Comparison of ENCODE assay signal across 22 cellular contexts in the genomic region with DNA sequence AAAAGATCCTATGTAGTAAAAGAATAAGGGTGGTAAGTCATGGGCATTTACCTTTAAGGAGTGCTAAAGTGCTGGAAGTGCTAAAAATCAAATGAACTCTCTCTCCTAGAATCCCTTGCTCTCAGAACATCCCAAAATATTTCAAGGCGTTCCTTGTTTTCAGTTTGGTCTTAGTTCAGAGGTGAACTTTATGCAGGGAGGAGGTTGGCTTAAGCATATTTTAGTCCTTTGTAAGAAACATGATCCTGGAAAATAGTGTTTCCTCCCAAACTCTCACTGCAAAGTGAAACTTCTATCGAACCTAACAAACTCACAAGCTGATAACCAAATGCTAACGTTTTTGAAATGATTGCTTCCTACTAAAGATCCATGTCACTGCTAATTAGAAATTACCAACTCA.
A peak's percentile ranks its signal among the peaks of the same experiment; 100 is the strongest.
DNase-seq lines count a peak whose midpoint lies in the region; ATAC-seq, FAIRE-seq and TF ChIP-seq lines count a peak whose summit lies in the region.
"Had no signal": no experiment of that assay in that cellular context is flagged by ENCODE, and none has a peak within 500 bp of the region (broad histone marks: within the 10 kb centered on the region; RNA-seq: fewer than 3 reads in every experiment).

No MANE protein-coding gene starts in this region.

- intact Hi-C loops in left cardiac atrium (cut with DNase I) (no loop called here), heart right ventricle (cut with DNase I) (no loop called here), pancreas (cut with DNase I) (no loop called here)

- no peaks in the 10 kb centered on the region for H3K36me3 ChIP-seq in heart right ventricle
- no peaks in the 10 kb centered on the region for H3K36me3 ChIP-seq in pancreas
- no peaks in the 10 kb centered on the region for H3K36me3 ChIP-seq in HAP-1 (replicated peaks)
- no peaks in the 10 kb centered on the region for H3K36me3 ChIP-seq in effector memory CD4-positive, alpha-beta T cell (ENCODE audit: control insufficient read depth, insufficient read depth, low read length)

- DNase-seq in left cardiac atrium (no peak), heart right ventricle (no peak), fibroblast of peridontal ligament (ENCODE audit: extremely low read depth) (peak; percentile 52), pancreas (no peak), NCI-H1105 (lab: John Stamatoyannopoulos, UW) (no peak), HAP-1 (ENCODE audit: low spot score in 2 of 2) (no peak), GDM1 (lab: John Stamatoyannopoulos, UW) (no peak)
- no peak for DNase-seq in effector memory CD4-positive, alpha-beta T cell
- DNase-seq: CD4-positive, alpha-beta T cell; DMS53; EL; GOT3; NCI-H187; NCI-H2107; NCI-H226; NCI-H524; RPMI8226; SHP77 treated with DMSO at 0.1 percent for 48 hours had no signal

- in situ Hi-C loops in HAP-1 (cut with MboI; ENCODE audit: low sequenced_read_pairs): no loop called here

- ATAC-seq in left cardiac atrium: peak; percentile 25 to 38
- ATAC-seq in heart right ventricle: no peak
- peak in 3 of 4 donors; percentile 2 to 8 (median 5) for ATAC-seq in pancreas
- ATAC-seq: K562 had no signal

- FAIRE-seq in pancreas (lab: Jason Lieb, UNC): no peak
- FAIRE-seq: GM12891, GM18507, K562 had no signal

- H3K9me3 ChIP-seq in heart right ventricle: peaks cover 0 to 10% (median 0%) of the 10 kb centered on the region in 11 donors
- H3K9me3 ChIP-seq in pancreas: no peaks in the 10 kb centered on the region
- H3K9me3 ChIP-seq in HAP-1: peaks cover 7% of the 10 kb centered on the region; the same call in 1 of the 2 replicates
- no peaks in the 10 kb centered on the region for H3K9me3 ChIP-seq in effector memory CD4-positive, alpha-beta T cell (ENCODE audit: control insufficient read depth, low read length)

- H3K27me3 ChIP-seq in heart right ventricle: no peaks in the 10 kb centered on the region
- no peaks in the 10 kb centered on the region for H3K27me3 ChIP-seq in pancreas
- H3K27me3 ChIP-seq in HAP-1 (ENCODE audit: low read depth): no peaks in the 10 kb centered on the region
- no peaks in the 10 kb centered on the region for H3K27me3 ChIP-seq in effector memory CD4-positive, alpha-beta T cell (replicated peaks; ENCODE audit: control insufficient read depth, insufficient read depth, low read length, poor library complexity, severe bottlenecking)

- TF ChIP-seq CTCF in heart right ventricle (IDR thresholded peaks at IDR 0.05): no peak
- TF ChIP-seq CTCF in pancreas (IDR thresholded peaks at IDR 0.05): no peak

- H3K4me3 ChIP-seq in heart right ventricle (no peak overlapping the region), pancreas (peak overlapping the region in 2 of 4 donors; percentile 15 to 16), HAP-1 (no peak overlapping the region)
- H3K4me3 ChIP-seq in effector memory CD4-positive, alpha-beta T cell (ENCODE audit: insufficient read depth, low read depth, low read length, poor library complexity, severe bottlenecking): no peak overlapping the region
- H3K4me3 ChIP-seq: K562 had no signal

- H3K27ac ChIP-seq in heart right ventricle (no peak overlapping the region), pancreas (peak overlapping the region; percentile 3 to 87 (median 50))
- H3K27ac ChIP-seq in effector memory CD4-positive, alpha-beta T cell (ENCODE audit: insufficient read depth, low read length, poor library complexity, severe bottlenecking): no peak overlapping the region
- H3K27ac ChIP-seq: 22Rv1 had no signal

- H3K4me1 ChIP-seq in heart right ventricle (peaks cover 0 to 19% (median 3%) of the 10 kb centered on the region in 9 donors), pancreas (peaks cover 0 to 23% (median 16%) of the 10 kb centered on the region in 3 donors), HAP-1 (peaks cover 34% of the 10 kb centered on the region)
- no peaks in the 10 kb centered on the region for H3K4me1 ChIP-seq in effector memory CD4-positive, alpha-beta T cell (ENCODE audit: control insufficient read depth, insufficient read depth, low read length, poor library complexity, severe bottlenecking)

- WGBS in heart right ventricle, 2 donors: 46 to 51% methylated on average over 3 of the region's 3 CpGs
- WGBS in pancreas, 2 donors: 28 to 29% methylated on average over 3 of the region's 3 CpGs

Comparison
In these comparisons a context has a peak if more than half of its experiments do, and no peak if none do; other contexts are left out.
1. ATAC-seq: peak in left cardiac atrium (2 of 2) and pancreas (3 of 4); none in heart right ventricle (0 of 8).
2. H3K27ac ChIP-seq: peak in pancreas (4 of 4); none in heart right ventricle (0 of 10) and effector memory CD4-positive, alpha-beta T cell (single experiment).